ENCODE assay signal across 1 cellular context in the genomic region with DNA sequence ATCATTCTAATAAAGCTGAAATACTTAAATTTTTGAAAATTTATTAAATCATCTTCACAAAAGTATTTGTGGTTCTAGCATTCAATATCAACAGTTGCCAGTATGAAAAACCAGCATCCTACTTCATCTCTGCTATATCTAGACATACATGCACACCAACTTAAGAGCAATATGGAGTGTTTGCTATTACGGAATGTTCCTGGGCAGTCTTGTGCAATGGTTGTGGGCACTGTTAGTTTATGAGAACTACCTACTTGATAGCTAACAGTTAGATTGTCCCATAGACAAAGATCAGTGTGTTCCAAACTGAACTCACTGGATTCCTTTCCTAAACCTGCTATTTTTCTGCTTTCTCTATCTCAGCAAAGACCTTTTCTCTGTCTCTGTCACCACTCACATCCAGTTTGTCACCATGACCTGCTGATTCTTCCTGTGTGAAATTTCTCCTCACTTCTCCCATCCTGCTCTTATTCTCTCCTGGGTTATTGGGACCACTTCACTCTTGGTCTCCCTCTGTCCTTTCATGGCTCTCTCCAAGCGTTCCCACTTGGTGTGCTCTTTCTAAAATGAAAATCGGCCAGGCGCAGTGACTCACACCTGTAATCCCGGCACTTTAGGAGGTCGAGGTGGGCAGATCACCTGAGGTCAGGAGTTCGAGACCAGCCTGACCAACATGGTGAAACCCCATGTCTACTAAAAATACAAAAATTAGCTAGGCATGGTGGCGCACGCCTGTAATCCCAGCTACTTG.
TF ChIP-seq lines count a peak whose summit lies in the region.

No MANE protein-coding gene starts in this region.

TF ChIP-seq in A549, 52 proteins besides CTCF, POLR2A, EP300 and RAD21 (continued from another document):
- no peak for TF ChIP-seq BHLHE40 (IDR thresholded peaks at IDR 0.05; ENCODE audit: low read depth, low read length)
- TF ChIP-seq NFE2L2 (conservative IDR thresholded peaks at IDR 0.05; ENCODE audit: low read length) = no peak
- TF ChIP-seq CHD4 (IDR thresholded peaks at IDR 0.05; ENCODE audit: borderline replicate concordance) = no peak
- TF ChIP-seq, protein P1, sequence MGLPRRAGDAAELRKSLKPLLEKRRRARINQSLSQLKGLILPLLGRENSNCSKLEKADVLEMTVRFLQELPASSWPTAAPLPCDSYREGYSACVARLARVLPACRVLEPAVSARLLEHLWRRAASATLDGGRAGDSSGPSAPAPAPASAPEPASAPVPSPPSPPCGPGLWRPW (IDR thresholded peaks at IDR 0.05) = no peak
- TF ChIP-seq RARB (CRISPR knock-in tag; IDR thresholded peaks at IDR 0.05) = no peak
- no peak for TF ChIP-seq KDM5A (IDR thresholded peaks at IDR 0.05)
- TF ChIP-seq, protein P2, sequence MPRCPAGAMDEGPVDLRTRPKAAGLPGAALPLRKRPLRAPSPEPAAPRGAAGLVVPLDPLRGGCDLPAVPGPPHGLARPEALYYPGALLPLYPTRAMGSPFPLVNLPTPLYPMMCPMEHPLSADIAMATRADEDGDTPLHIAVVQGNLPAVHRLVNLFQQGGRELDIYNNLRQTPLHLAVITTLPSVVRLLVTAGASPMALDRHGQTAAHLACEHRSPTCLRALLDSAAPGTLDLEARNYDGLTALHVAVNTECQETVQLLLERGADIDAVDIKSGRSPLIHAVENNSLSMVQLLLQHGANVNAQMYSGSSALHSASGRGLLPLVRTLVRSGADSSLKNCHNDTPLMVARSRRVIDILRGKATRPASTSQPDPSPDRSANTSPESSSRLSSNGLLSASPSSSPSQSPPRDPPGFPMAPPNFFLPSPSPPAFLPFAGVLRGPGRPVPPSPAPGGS (IDR thresholded peaks at IDR 0.05) = no peak
- TF ChIP-seq SMC3 (IDR thresholded peaks at IDR 0.05) = no peak
- TF ChIP-seq, protein P3, sequence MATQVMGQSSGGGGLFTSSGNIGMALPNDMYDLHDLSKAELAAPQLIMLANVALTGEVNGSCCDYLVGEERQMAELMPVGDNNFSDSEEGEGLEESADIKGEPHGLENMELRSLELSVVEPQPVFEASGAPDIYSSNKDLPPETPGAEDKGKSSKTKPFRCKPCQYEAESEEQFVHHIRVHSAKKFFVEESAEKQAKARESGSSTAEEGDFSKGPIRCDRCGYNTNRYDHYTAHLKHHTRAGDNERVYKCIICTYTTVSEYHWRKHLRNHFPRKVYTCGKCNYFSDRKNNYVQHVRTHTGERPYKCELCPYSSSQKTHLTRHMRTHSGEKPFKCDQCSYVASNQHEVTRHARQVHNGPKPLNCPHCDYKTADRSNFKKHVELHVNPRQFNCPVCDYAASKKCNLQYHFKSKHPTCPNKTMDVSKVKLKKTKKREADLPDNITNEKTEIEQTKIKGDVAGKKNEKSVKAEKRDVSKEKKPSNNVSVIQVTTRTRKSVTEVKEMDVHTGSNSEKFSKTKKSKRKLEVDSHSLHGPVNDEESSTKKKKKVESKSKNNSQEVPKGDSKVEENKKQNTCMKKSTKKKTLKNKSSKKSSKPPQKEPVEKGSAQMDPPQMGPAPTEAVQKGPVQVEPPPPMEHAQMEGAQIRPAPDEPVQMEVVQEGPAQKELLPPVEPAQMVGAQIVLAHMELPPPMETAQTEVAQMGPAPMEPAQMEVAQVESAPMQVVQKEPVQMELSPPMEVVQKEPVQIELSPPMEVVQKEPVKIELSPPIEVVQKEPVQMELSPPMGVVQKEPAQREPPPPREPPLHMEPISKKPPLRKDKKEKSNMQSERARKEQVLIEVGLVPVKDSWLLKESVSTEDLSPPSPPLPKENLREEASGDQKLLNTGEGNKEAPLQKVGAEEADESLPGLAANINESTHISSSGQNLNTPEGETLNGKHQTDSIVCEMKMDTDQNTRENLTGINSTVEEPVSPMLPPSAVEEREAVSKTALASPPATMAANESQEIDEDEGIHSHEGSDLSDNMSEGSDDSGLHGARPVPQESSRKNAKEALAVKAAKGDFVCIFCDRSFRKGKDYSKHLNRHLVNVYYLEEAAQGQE (IDR thresholded peaks at IDR 0.05) = no peak
- TF ChIP-seq, protein P4, sequence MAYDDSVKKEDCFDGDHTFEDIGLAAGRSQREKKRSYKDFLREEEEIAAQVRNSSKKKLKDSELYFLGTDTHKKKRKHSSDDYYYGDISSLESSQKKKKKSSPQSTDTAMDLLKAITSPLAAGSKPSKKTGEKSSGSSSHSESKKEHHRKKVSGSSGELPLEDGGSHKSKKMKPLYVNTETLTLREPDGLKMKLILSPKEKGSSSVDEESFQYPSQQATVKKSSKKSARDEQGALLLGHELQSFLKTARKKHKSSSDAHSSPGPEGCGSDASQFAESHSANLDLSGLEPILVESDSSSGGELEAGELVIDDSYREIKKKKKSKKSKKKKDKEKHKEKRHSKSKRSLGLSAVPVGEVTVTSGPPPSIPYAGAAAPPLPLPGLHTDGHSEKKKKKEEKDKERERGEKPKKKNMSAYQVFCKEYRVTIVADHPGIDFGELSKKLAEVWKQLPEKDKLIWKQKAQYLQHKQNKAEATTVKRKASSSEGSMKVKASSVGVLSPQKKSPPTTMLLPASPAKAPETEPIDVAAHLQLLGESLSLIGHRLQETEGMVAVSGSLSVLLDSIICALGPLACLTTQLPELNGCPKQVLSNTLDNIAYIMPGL (CRISPR knock-in tag; IDR thresholded peaks at IDR 0.05; ENCODE audit: borderline replicate concordance) = no peak
- TF ChIP-seq ZFP36 (IDR thresholded peaks at IDR 0.05; ENCODE audit: borderline replicate concordance, partially characterized antibody) = no peak
- TF ChIP-seq GATA3 (IDR thresholded peaks at IDR 0.05; ENCODE audit: borderline replicate concordance) = no peak
- TF ChIP-seq HEYL (CRISPR knock-in tag; IDR thresholded peaks at IDR 0.05) = no peak
- TF ChIP-seq HOXB5 (CRISPR knock-in tag; IDR thresholded peaks at IDR 0.05) = no peak
